Comparison of ENCODE assay signal across 7 cellular contexts in the genomic region with DNA sequence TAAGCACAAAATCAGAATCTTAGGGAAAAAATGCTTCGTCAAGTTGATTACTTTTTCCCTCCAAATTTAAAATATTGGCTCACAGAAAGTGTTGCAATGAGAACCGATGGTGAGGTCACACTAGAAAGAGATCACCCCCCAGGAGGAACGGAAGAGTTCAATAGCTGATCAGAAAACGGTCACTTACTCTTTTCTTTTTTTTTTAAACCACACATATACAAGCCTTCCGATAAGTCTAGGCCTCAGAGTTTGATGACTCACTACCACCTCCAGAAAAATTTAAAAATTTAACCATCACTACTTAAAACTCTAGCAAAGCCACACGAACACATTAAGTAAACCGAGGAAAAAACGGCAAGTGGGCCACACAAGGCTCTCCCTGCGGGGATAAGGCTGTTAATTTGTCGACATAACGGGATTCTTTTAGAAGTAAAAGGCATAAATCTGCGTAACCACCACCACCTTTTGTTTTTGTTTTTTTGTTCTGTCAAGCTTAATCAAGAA. TPM values are rescaled to one million over a fixed set of nuclear protein-coding genes. Genes with fewer than 3 reads are reported as not detected.
DNase-seq lines count a peak whose midpoint lies in the region; ATAC-seq, FAIRE-seq and TF ChIP-seq lines count a peak whose summit lies in the region.

No MANE protein-coding gene starts in this region.

- H3K27me3 ChIP-seq in HCT116 (ENCODE audit: insufficient read depth, low read length) (no peaks in the 10 kb centered on the region), esophagus squamous epithelium (no peaks in the 10 kb centered on the region), psoas muscle (ENCODE audit: insufficient read depth in 3 of 3, low read length in 2 of 3) (no peaks in the 10 kb centered on the region)

- no peak for DNase-seq in HCT116 (ENCODE audit: low read depth, low spot score)
- peak; percentile 50 for DNase-seq in SKM-1 treated with dmso at 0.1 percent for 144 hours (lab: John Stamatoyannopoulos, UW; ENCODE audit: unreplicated experiment)
- no peak for DNase-seq in esophagus squamous epithelium (lab: John Stamatoyannopoulos, UW)
- DNase-seq in psoas muscle, result no peak
- no peak for DNase-seq in HTR-8/SVneo (ENCODE audit: insufficient read length, low spot score)
- no peak for DNase-seq in SK-N-DZ (ENCODE audit: low spot score)

- peak overlapping the region; percentile 94 for H3K9ac ChIP-seq in HCT116 (ENCODE audit: low read length)

- no peak for TF ChIP-seq RAD21 in HCT116 (IDR thresholded peaks at IDR 0.05; ENCODE audit: low read depth)

- peak overlapping the region; percentile 91 for H3K27ac ChIP-seq in HCT116 (ENCODE audit: low read depth, low read length)
- peak overlapping the region; percentile 92 to 99 (median 96) for H3K27ac ChIP-seq in esophagus squamous epithelium
- peak overlapping the region; percentile 97 for H3K27ac ChIP-seq in psoas muscle

- 0 out of 2 replicates have a peak, but pooled peaks cover 9% of the 10 kb centered on the region for H4K20me1 ChIP-seq in HCT116 (ENCODE audit: insufficient read depth)

- ATAC-seq in HCT116 (no peak), psoas muscle (no peak), GM18909 (IDR thresholded peaks at IDR 0.05; ENCODE audit: poor library complexity, unreplicated experiment) (no peak)

- intact Hi-C loops in HCT116 (cut with micrococcal nuclease) (no loop called here), esophagus squamous epithelium (cut with DNase I) (no loop called here), psoas muscle (cut with DNase I) (loop anchor here (2.0 to 5.0 kb wide), 2 partner anchors 22 to 37 kb away; a partner anchor contains a TSS)

- peaks cover 62% of the 10 kb centered on the region for H3K79me2 ChIP-seq in HCT116 (ENCODE audit: insufficient read depth, low read length)

- RAD21 ChIA-PET in HCT116 (lab: Charles Lee; ENCODE audit: low non-redundant PET in 1 of 2, low total read pairs in 2 of 2, uncharacterized antibody in 2 of 2, unreplicated experiment in 2 of 2), result no interaction called here

- no peaks in the 10 kb centered on the region for H3K9me2 ChIP-seq in HCT116 (ENCODE audit: insufficient read depth)

- H3K9me3 ChIP-seq in HCT116 (ENCODE audit: control insufficient read depth in 1 of 2, insufficient read depth in 1 of 2, low read depth in 1 of 2, low read length in 2 of 2) (no peaks in the 10 kb centered on the region), esophagus squamous epithelium (no peaks in the 10 kb centered on the region), psoas muscle (no peaks in the 10 kb centered on the region)

- H3K4me1 ChIP-seq in HCT116 (ENCODE audit: control insufficient read depth in 1 of 2, insufficient read depth in 2 of 2, low read length in 2 of 2), result peaks cover 21 to 29% of the 10 kb centered on the region in 2 experiments
- peaks cover 34 to 92% (median 53%) of the 10 kb centered on the region in 3 donors for H3K4me1 ChIP-seq in esophagus squamous epithelium
- peaks cover 54% of the 10 kb centered on the region for H3K4me1 ChIP-seq in psoas muscle

- no peak overlapping the region for H2AFZ ChIP-seq in HCT116 (ENCODE audit: low read depth, low read length, poor library complexity, severe bottlenecking)

- TF ChIP-seq CTCF in HCT116 (IDR thresholded peaks at IDR 0.05 in 2 of 3, conservative IDR thresholded peaks at IDR 0.05 in 1 of 3; ENCODE audit: borderline replicate concordance in 1 of 3, insufficient read depth in 1 of 3, low read depth in 2 of 3, low read length in 2 of 3) (no peak), esophagus squamous epithelium (IDR thresholded peaks at IDR 0.05) (no peak), psoas muscle (IDR thresholded peaks at IDR 0.05) (no peak)

- peak overlapping the region; percentile 76 for H3K4me2 ChIP-seq in HCT116 (ENCODE audit: low read length)

- H3K36me3 ChIP-seq in HCT116 (ENCODE audit: control insufficient read depth in 1 of 2, insufficient read depth in 2 of 2, low read length in 2 of 2) (peaks cover 10 to 22% of the 10 kb centered on the region in 2 experiments; a peak in 3 of 4 replicates), esophagus squamous epithelium (peaks cover 0 to 30% (median 0%) of the 10 kb centered on the region in 3 donors), psoas muscle (ENCODE audit: insufficient read depth in 1 of 2, low read depth in 1 of 2) (peaks cover 0 to 16% of the 10 kb centered on the region in 2 donors)

- 5 to 10% methylated on average over 12 of the region's 12 CpGs for WGBS in esophagus squamous epithelium, 2 donors
- 14 to 24% (median 19%) methylated on average over 12 of the region's 12 CpGs for WGBS in psoas muscle, 3 donors

- TSS peak; percentile 62 for BruUV-seq in HCT116 (replicated peaks; lab: Mats Ljungman, UMichigan)

- CTCF ChIA-PET in HCT116 (lab: Charles Lee), result interaction anchor here (1.2 kb wide), 1 partner anchor 188 kb away, joined by 3 read pairs; no protein-coding TSS in a partner anchor

- H3K4me3 ChIP-seq in HCT116 (replicated peaks in 1 of 2; ENCODE audit: low read depth in 1 of 2, low read length in 2 of 2), result peak overlapping the region; percentile 59 to 95
- peak overlapping the region; percentile 87 to 100 (median 94) for H3K4me3 ChIP-seq in esophagus squamous epithelium
- H3K4me3 ChIP-seq in psoas muscle, result peak overlapping the region; percentile 100

- POLR2A ChIA-PET in HCT116 (lab: Charles Lee), result interaction anchor here (1.7 kb wide), 1 partner anchor 19 kb away, joined by 7 read pairs; a partner anchor contains a TSS

- TF ChIP-seq POLR2A in HCT116 (IDR thresholded peaks at IDR 0.05; ENCODE audit: borderline replicate concordance, extremely low read depth, insufficient read depth, insufficient read length) (no peak), esophagus squamous epithelium (IDR thresholded peaks at IDR 0.05) (no peak)

- FAIRE-seq in HTR-8/SVneo (lab: Jason Lieb, UNC), result no peak

TF ChIP-seq in HCT116, 20 proteins besides CTCF, POLR2A, EP300 and RAD21 (continues in another document):
- no peak for TF ChIP-seq EZH2 (IDR thresholded peaks at IDR 0.05)
- TF ChIP-seq SRF (IDR thresholded peaks at IDR 0.05; ENCODE audit: low read depth), result no peak
- TF ChIP-seq CBX3 (IDR thresholded peaks at IDR 0.05; ENCODE audit: low read depth), result no peak
- no peak for TF ChIP-seq FOSL1 (IDR thresholded peaks at IDR 0.05; ENCODE audit: low read depth)
- TF ChIP-seq ELF1 (IDR thresholded peaks at IDR 0.05; ENCODE audit: borderline replicate concordance, low read depth), result no peak
- TF ChIP-seq JUND (IDR thresholded peaks at IDR 0.05), result no peak
- TF ChIP-seq, protein P1, sequence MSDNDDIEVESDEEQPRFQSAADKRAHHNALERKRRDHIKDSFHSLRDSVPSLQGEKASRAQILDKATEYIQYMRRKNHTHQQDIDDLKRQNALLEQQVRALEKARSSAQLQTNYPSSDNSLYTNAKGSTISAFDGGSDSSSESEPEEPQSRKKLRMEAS (IDR thresholded peaks at IDR 0.05), result no peak
- TF ChIP-seq TCF7L2 (IDR thresholded peaks at IDR 0.05; ENCODE audit: borderline replicate concordance, extremely low read depth, insufficient read depth, insufficient read length), result no peak
- no peak for TF ChIP-seq ZFX (IDR thresholded peaks at IDR 0.05)
- no peak for TF ChIP-seq EGR1 (IDR thresholded peaks at IDR 0.05; ENCODE audit: low read depth)

RNA-seq across cellular contexts. Expression of a gene that starts 1.2 kb away (rescaled TPM):
- total RNA-seq in HCT116 (2021; ENCODE audit: unreplicated experiment), result 134 TPM
- 117 and 158 TPM in 2 replicates for polyA plus RNA-seq in HCT116 (2012)
- 100 to 1,000 TPM; 104 to 140 (median 117) TPM for total RNA-seq in esophagus squamous epithelium
- total RNA-seq in psoas muscle, result 10 to 100 TPM; 45.6 to 69.4 (median 66.8) TPM
- polyA plus RNA-seq in psoas muscle, result 100 to 1,000 TPM in 1 of 3 donors, 10 to 100 TPM in 2; 47.9 to 120 (median 88.0) TPM
- polyA plus RNA-seq in SK-N-DZ (2014; cell fraction: cytosol; rRNA removed), result 126 and 137 TPM in 2 replicates
- polyA plus RNA-seq in SK-N-DZ (2014; cell fraction: nucleus; rRNA removed), result 71.5 and 73.7 TPM in 2 replicates

RNA-seq across cellular contexts. Expression of a gene that starts 1.5 kb away (rescaled TPM):
- total RNA-seq in HCT116 (2021; ENCODE audit: unreplicated experiment), result 0.37 TPM
- 0.21 and 0.32 TPM in 2 replicates for polyA plus RNA-seq in HCT116 (2012)
- total RNA-seq in esophagus squamous epithelium, result under 1 TPM in 1 of 4 donors, not detected in 3; 0.38 TPM
- total RNA-seq in psoas muscle, result under 1 TPM; 0.28 to 0.69 (median 0.46) TPM
- polyA plus RNA-seq in psoas muscle, result under 1 TPM; 0.07 to 0.69 (median 0.46) TPM
- 1.5 and 2.9 TPM in 2 replicates for polyA plus RNA-seq in SK-N-DZ (2014; cell fraction: cytosol; rRNA removed)
- 1.6 and 1.9 TPM in 2 replicates for polyA plus RNA-seq in SK-N-DZ (2014; cell fraction: nucleus; rRNA removed)

RNA-seq across cellular contexts. Expression of a gene that starts 18.3 kb away (rescaled TPM):
- total RNA-seq in HCT116 (2021; ENCODE audit: unreplicated experiment) (27.8 TPM), esophagus squamous epithelium (10 to 100 TPM; 30.1 to 36.8 (median 33.6) TPM), psoas muscle (10 to 100 TPM; 10.9 to 13.8 (median 13.3) TPM)
- polyA plus RNA-seq in HCT116 (2012), result 32.2 and 37.2 TPM in 2 replicates
- polyA plus RNA-seq in psoas muscle, result 10 to 100 TPM; 19.7 to 50.6 (median 38.7) TPM
- polyA plus RNA-seq in SK-N-DZ (2014; cell fraction: cytosol; rRNA removed), result 27.7 and 154 TPM in 2 replicates
- polyA plus RNA-seq in SK-N-DZ (2014; cell fraction: nucleus; rRNA removed), result 15.5 and 28.1 TPM in 2 replicates

RNA-seq across cellular contexts. Expression of a gene that starts 18.4 kb away (rescaled TPM):
- total RNA-seq in HCT116 (2021; ENCODE audit: unreplicated experiment), result 71.7 TPM
- polyA plus RNA-seq in HCT116 (2012), result 66.9 and 70.3 TPM in 2 replicates
- total RNA-seq in esophagus squamous epithelium, result 10 to 100 TPM; 18.2 to 44.7 (median 32.0) TPM
- 10 to 100 TPM; 27.7 to 54.9 (median 45.5) TPM for total RNA-seq in psoas muscle
- polyA plus RNA-seq in psoas muscle, result 100 to 1,000 TPM in 1 of 3 donors, 10 to 100 TPM in 2; 63.1 to 127 (median 77.0) TPM
- polyA plus RNA-seq in SK-N-DZ (2014; cell fraction: cytosol; rRNA removed), result 14.1 and 21.0 TPM in 2 replicates
- 32.0 and 33.8 TPM in 2 replicates for polyA plus RNA-seq in SK-N-DZ (2014; cell fraction: nucleus; rRNA removed)

RNA-seq across cellular contexts. Expression of a gene that starts 26.6 kb away (rescaled TPM):
- 2,837 TPM for total RNA-seq in HCT116 (2021; ENCODE audit: unreplicated experiment)
- polyA plus RNA-seq in HCT116 (2012), result 3,464 and 3,677 TPM in 2 replicates
- 1,000 to 10,000 TPM; 1,828 to 2,553 (median 2,363) TPM for total RNA-seq in esophagus squamous epithelium
- total RNA-seq in psoas muscle, result 1,000 to 10,000 TPM; 1,013 to 1,526 (median 1,062) TPM
- 1,000 to 10,000 TPM; 1,923 to 3,403 (median 2,177) TPM for polyA plus RNA-seq in psoas muscle
- 3,794 and 4,325 TPM in 2 replicates for polyA plus RNA-seq in SK-N-DZ (2014; cell fraction: cytosol; rRNA removed)
- polyA plus RNA-seq in SK-N-DZ (2014; cell fraction: nucleus; rRNA removed), result 2,303 and 2,962 TPM in 2 replicates

Comparison
In these comparisons a context has a peak if more than half of its experiments do, and no peak if none do; other contexts are left out.
1. intact Hi-C loops: an anchor here in psoas muscle (2.0 to 5.0 kb wide); none called in HCT116 and esophagus squamous epithelium.